ENCODE assay signal across 7 cellular contexts in the genomic region with DNA sequence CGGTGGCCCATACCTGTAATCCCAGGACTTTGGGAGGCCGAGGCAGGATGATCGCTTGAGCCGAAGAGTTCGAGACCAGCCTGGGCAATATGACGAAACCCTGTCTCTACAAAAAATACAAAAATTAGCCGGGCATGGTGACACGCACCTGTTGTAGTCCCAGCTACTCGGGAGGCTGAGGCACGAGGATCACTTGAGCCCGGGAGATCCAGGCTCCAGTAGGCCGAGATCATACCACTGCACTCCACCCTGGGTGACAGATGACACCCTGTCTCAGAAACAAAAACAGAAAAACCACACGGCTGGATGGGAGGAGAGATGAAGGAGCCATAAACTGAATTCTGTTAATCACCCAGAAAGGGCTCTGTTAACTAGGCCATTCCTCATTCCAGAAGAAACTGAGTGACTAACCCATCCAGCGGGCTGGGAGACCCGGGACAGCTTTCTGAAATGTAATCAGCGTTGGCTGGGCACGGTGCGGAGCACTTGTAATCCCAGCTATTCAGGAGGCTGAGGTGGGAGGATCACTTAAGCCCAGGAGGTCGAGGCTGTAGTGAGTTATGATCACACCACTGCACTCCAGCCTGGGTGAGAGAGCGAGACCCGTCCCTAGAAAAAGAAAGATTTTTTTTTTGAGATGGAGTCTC. TPM values are rescaled to one million over a fixed set of nuclear protein-coding genes. Genes with fewer than 3 reads are reported as not detected.
DNase-seq lines count a peak whose midpoint lies in the region; ATAC-seq lines count a peak whose summit lies in the region.

No MANE protein-coding gene starts in this region.

- peaks cover 9% of the 10 kb centered on the region for H3K36me3 Mint-ChIP-seq in activated T-helper 1 cell treated with anti-CD3 and anti-CD28 coated beads, Interleukin-12 subunit alpha, Interleukin-12 subunit beta, Interleukin-2, Interleukin-4 antibody, amounts not matched to agents 30 ng/mL and 10 ng/mL and 1 ng/mL, durations not matched to agents 14 hours and 24 hours and 36 hours (ENCODE audit: low read depth)
- H3K36me3 Mint-ChIP-seq in immature natural killer cell: no peaks in the 10 kb centered on the region

- peaks cover 7% of the 10 kb centered on the region for H3K27me3 ChIP-seq in HUES48 (ENCODE audit: control insufficient read depth, insufficient read depth, low read length)

- peak overlapping the region; percentile 69 for H3K4me3 Mint-ChIP-seq in activated T-helper 1 cell treated with anti-CD3 and anti-CD28 coated beads, Interleukin-12 subunit alpha, Interleukin-12 subunit beta, Interleukin-2, Interleukin-4 antibody, amounts not matched to agents 30 ng/mL and 10 ng/mL and 1 ng/mL, durations not matched to agents 14 hours and 24 hours and 36 hours
- peak overlapping the region; percentile 69 to 86 (median 80) for H3K4me3 Mint-ChIP-seq in immature natural killer cell
- peak overlapping the region; percentile 84 to 86 for H3K4me3 Mint-ChIP-seq in stimulated activated naive CD8-positive, alpha-beta T cell treated with anti-CD3 and anti-CD28 coated beads, Interleukin-15, amount 100 ng/mL, for 72 hours

- H3K4me3 ChIP-seq in HUES48 (ENCODE audit: low read depth, low read length): peak overlapping the region; percentile 83

- peaks cover 6% of the 10 kb centered on the region; the same call in 1 of the 2 replicates for H3K4me1 ChIP-seq in HUES48 (ENCODE audit: control insufficient read depth, insufficient read depth, low read length)

- intact Hi-C loops in activated T-helper 1 cell treated with anti-CD3 and anti-CD28 coated beads, Interleukin-12 subunit alpha, Interleukin-12 subunit beta, Interleukin-2, Interleukin-4 antibody, amounts not matched to agents 30 ng/mL and 10 ng/mL and 1 ng/mL, durations not matched to agents 14 hours and 24 hours and 36 hours (cut with micrococcal nuclease): loop anchor here (1.0 kb wide), 1 partner anchor 29 kb away; the partner anchor contains the start of gene KLHL11

- no peak overlapping the region for H3K9ac ChIP-seq in HUES48 (ENCODE audit: low read depth, low read length)

- DNase-seq in activated T-helper 1 cell treated with anti-CD3 and anti-CD28 coated beads, Interleukin-12 subunit alpha, Interleukin-12 subunit beta, Interleukin-2, Interleukin-4 antibody, amounts not matched to agents 30 ng/mL and 10 ng/mL and 1 ng/mL, durations not matched to agents 14 hours and 24 hours and 36 hours (ENCODE audit: low spot score): no peak
- DNase-seq in immature natural killer cell (no peak), NCI-H345 (lab: John Stamatoyannopoulos, UW) (no peak), GM03348 (ENCODE audit: low spot score) (no peak)
- no peak for DNase-seq in stimulated activated naive CD8-positive, alpha-beta T cell treated with anti-CD3 and anti-CD28 coated beads, Interleukin-15, amount 100 ng/mL, for 72 hours

- H3K27me3 Mint-ChIP-seq in activated T-helper 1 cell treated with anti-CD3 and anti-CD28 coated beads, Interleukin-12 subunit alpha, Interleukin-12 subunit beta, Interleukin-2, Interleukin-4 antibody, amounts not matched to agents 30 ng/mL and 10 ng/mL and 1 ng/mL, durations not matched to agents 14 hours and 24 hours and 36 hours (ENCODE audit: insufficient read depth): peaks cover 4% of the 10 kb centered on the region
- peaks cover 2 to 4% (median 3%) of the 10 kb centered on the region in 3 donors for H3K27me3 Mint-ChIP-seq in immature natural killer cell (ENCODE audit: low read depth in 3 of 3)
- H3K27me3 Mint-ChIP-seq in stimulated activated naive CD8-positive, alpha-beta T cell treated with anti-CD3 and anti-CD28 coated beads, Interleukin-15, amount 100 ng/mL, for 72 hours: no peaks in the 10 kb centered on the region

- ATAC-seq in stimulated activated naive CD8-positive, alpha-beta T cell treated with anti-CD3 and anti-CD28 coated beads, Interleukin-15, amount 100 ng/mL, for 72 hours: no peak
- ATAC-seq in HG02642 (IDR thresholded peaks at IDR 0.05; ENCODE audit: poor library complexity, unreplicated experiment): no peak

- H3K36me3 ChIP-seq in HUES48 (ENCODE audit: control insufficient read depth, insufficient read depth, low read length): peaks cover 19% of the 10 kb centered on the region

- no peak overlapping the region for H3K27ac ChIP-seq in HUES48 (ENCODE audit: low read depth, low read length)

- H3K4me1 Mint-ChIP-seq in activated T-helper 1 cell treated with anti-CD3 and anti-CD28 coated beads, Interleukin-12 subunit alpha, Interleukin-12 subunit beta, Interleukin-2, Interleukin-4 antibody, amounts not matched to agents 30 ng/mL and 10 ng/mL and 1 ng/mL, durations not matched to agents 14 hours and 24 hours and 36 hours (ENCODE audit: low read depth): peaks cover 11% of the 10 kb centered on the region
- peaks cover 12 to 19% of the 10 kb centered on the region in 2 donors for H3K4me1 Mint-ChIP-seq in immature natural killer cell
- peaks cover 17% of the 10 kb centered on the region for H3K4me1 Mint-ChIP-seq in stimulated activated naive CD8-positive, alpha-beta T cell treated with anti-CD3 and anti-CD28 coated beads, Interleukin-15, amount 100 ng/mL, for 72 hours

- H3K27ac Mint-ChIP-seq in activated T-helper 1 cell treated with anti-CD3 and anti-CD28 coated beads, Interleukin-12 subunit alpha, Interleukin-12 subunit beta, Interleukin-2, Interleukin-4 antibody, amounts not matched to agents 30 ng/mL and 10 ng/mL and 1 ng/mL, durations not matched to agents 14 hours and 24 hours and 36 hours: peak overlapping the region; percentile 4
- H3K27ac Mint-ChIP-seq in immature natural killer cell: no peak overlapping the region
- H3K27ac Mint-ChIP-seq in stimulated activated naive CD8-positive, alpha-beta T cell treated with anti-CD3 and anti-CD28 coated beads, Interleukin-15, amount 100 ng/mL, for 72 hours: peak overlapping the region in 1 of 2 donors; percentile 46

- H3K9me3 Mint-ChIP-seq in activated T-helper 1 cell treated with anti-CD3 and anti-CD28 coated beads, Interleukin-12 subunit alpha, Interleukin-12 subunit beta, Interleukin-2, Interleukin-4 antibody, amounts not matched to agents 30 ng/mL and 10 ng/mL and 1 ng/mL, durations not matched to agents 14 hours and 24 hours and 36 hours: no peaks in the 10 kb centered on the region
- H3K9me3 Mint-ChIP-seq in immature natural killer cell: no peaks in the 10 kb centered on the region
- H3K9me3 Mint-ChIP-seq in stimulated activated naive CD8-positive, alpha-beta T cell treated with anti-CD3 and anti-CD28 coated beads, Interleukin-15, amount 100 ng/mL, for 72 hours: no peaks in the 10 kb centered on the region

- no peaks in the 10 kb centered on the region for H3K9me3 ChIP-seq in HUES48 (ENCODE audit: control insufficient read depth, insufficient read depth, low read length)

RNA-seq across cellular contexts. Expression of gene NT5C3B, which starts 0.6 kb away (rescaled TPM):
- 40.8 and 44.5 TPM in 2 replicates for total RNA-seq in activated T-helper 1 cell treated with anti-CD3 and anti-CD28 coated beads, Interleukin-12 subunit alpha, Interleukin-12 subunit beta, Interleukin-2, Interleukin-4 antibody, amounts not matched to agents 30 ng/mL and 10 ng/mL and 1 ng/mL, durations not matched to agents 14 hours and 24 hours and 36 hours
- polyA plus RNA-seq in immature natural killer cell: 10 to 100 TPM in 2 of 3 donors, 1 to 10 TPM in 1; 6.4 to 24.6 (median 13.7) TPM

RNA-seq across cellular contexts. Expression of gene KLHL10, which starts 1.0 kb away (rescaled TPM):
- total RNA-seq in activated T-helper 1 cell treated with anti-CD3 and anti-CD28 coated beads, Interleukin-12 subunit alpha, Interleukin-12 subunit beta, Interleukin-2, Interleukin-4 antibody, amounts not matched to agents 30 ng/mL and 10 ng/mL and 1 ng/mL, durations not matched to agents 14 hours and 24 hours and 36 hours: not detected in 2 replicates
- under 1 TPM in 1 of 3 donors, not detected in 2; 0.15 TPM for polyA plus RNA-seq in immature natural killer cell

RNA-seq across cellular contexts. Expression of gene FKBP10, which starts 23.9 kb away (rescaled TPM):
- 0.62 and 1.1 TPM in 2 replicates for total RNA-seq in activated T-helper 1 cell treated with anti-CD3 and anti-CD28 coated beads, Interleukin-12 subunit alpha, Interleukin-12 subunit beta, Interleukin-2, Interleukin-4 antibody, amounts not matched to agents 30 ng/mL and 10 ng/mL and 1 ng/mL, durations not matched to agents 14 hours and 24 hours and 36 hours
- polyA plus RNA-seq in immature natural killer cell: under 1 TPM in 2 of 3 donors, not detected in 1; 0.43 to 0.71 TPM

RNA-seq across cellular contexts. Expression of gene P3H4, which starts 24.9 kb away (rescaled TPM):
- total RNA-seq in activated T-helper 1 cell treated with anti-CD3 and anti-CD28 coated beads, Interleukin-12 subunit alpha, Interleukin-12 subunit beta, Interleukin-2, Interleukin-4 antibody, amounts not matched to agents 30 ng/mL and 10 ng/mL and 1 ng/mL, durations not matched to agents 14 hours and 24 hours and 36 hours: 4.1 and 5.0 TPM in 2 replicates
- polyA plus RNA-seq in immature natural killer cell: 10 to 100 TPM in 1 of 3 donors, 1 to 10 TPM in 2; 6.7 to 11.2 (median 9.8) TPM

RNA-seq across cellular contexts. Expression of gene KLHL11, which starts 28.6 kb away (rescaled TPM):
- 20.0 and 21.7 TPM in 2 replicates for total RNA-seq in activated T-helper 1 cell treated with anti-CD3 and anti-CD28 coated beads, Interleukin-12 subunit alpha, Interleukin-12 subunit beta, Interleukin-2, Interleukin-4 antibody, amounts not matched to agents 30 ng/mL and 10 ng/mL and 1 ng/mL, durations not matched to agents 14 hours and 24 hours and 36 hours
- 1 to 10 TPM; 5.9 to 6.4 (median 5.9) TPM for polyA plus RNA-seq in immature natural killer cell
